ENCODE assay signal across 20 cellular contexts in the genomic region with DNA sequence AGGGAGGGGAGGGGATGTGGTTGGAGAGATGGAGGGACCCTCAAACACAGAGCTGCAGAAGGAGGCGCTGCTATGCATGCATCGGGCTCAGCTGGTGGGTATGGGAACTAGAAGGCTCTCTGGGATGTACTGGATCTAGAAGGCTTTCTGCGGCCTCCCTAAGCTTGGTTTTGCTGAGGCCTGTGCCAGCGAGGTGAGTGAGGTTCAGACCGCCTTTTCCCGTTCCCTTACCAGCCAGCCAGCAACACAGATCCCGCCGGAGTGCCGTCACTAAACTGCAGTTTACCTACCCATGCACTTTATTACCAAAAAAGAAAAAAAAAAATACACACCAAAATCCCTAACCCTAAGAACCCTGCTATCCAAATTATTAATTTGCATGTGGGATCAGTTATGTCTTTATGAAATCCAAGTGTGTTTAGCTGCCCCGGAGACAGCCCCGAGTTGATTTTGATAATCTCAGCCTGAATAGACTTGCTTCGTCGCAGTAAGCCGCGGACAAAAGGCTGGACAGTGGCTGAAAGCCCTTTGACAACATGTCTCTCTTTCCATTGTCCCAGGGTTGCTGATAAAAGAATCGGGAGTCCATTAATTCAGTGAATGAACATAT.
"Had no signal": no experiment of that assay in that cellular context is flagged by ENCODE, and none has a peak within 500 bp of the region (broad histone marks: within the 10 kb centered on the region; RNA-seq: fewer than 3 reads in every experiment).

No MANE protein-coding gene starts in this region.

- H3K36me3 ChIP-seq: lower lobe of right lung, upper lobe of right lung had no signal

- H3K4me3 ChIP-seq: lower lobe of right lung, psoas muscle, testis, upper lobe of right lung had no signal

- DNase-seq: activated CD4-positive, alpha-beta T cell treated with anti-CD3 and anti-CD28 coated beads for 48 hours; activated CD8-positive, alpha-beta T cell treated with anti-CD3 and anti-CD28 coated beads, Interleukin-2, amount 10 ng/mL, durations not matched to agents 7 days and 5 days; activated naive CD4-positive, alpha-beta T cell treated with anti-CD3 and anti-CD28 coated beads, Interleukin-2, amount 10 ng/mL, durations not matched to agents 7 days and 5 days; activated T-cell treated with anti-CD3 and anti-CD28 coated beads, Interleukin-2, amount 50 U/mL, for 24 hours; aorta; foreskin keratinocyte; glutamatergic neuron; hypothalamus; islet precursor cell; lower lobe of right lung; natural killer cell; occipital lobe; psoas muscle; stimulated activated CD4-positive, alpha-beta T cell treated with anti-CD3 and anti-CD28 coated beads, Interleukin-4, amount 100 ng/mL, for 24 hours; testis; upper lobe of right lung had no signal

- H3K4me3 Mint-ChIP-seq: activated CD8-positive, alpha-beta T cell treated with anti-CD3 and anti-CD28 coated beads, Interleukin-2, amount 10 ng/mL, durations not matched to agents 7 days and 5 days; activated naive CD4-positive, alpha-beta T cell treated with anti-CD3 and anti-CD28 coated beads, Interleukin-2, amount 10 ng/mL, durations not matched to agents 7 days and 5 days; activated T-cell treated with anti-CD3 and anti-CD28 coated beads, Interleukin-2, amount 50 U/mL, for 24 hours; dendritic cell treated with granulocyte-macrophage colony-stimulating factor and Interleukin-4, amounts not matched to agents 40 ng/mL and 50 ng/mL, for 4 days; natural killer cell; stimulated activated effector memory CD8-positive, alpha-beta T cell treated with anti-CD3 and anti-CD28 coated beads, Interleukin-12 subunit alpha, Interleukin-12 subunit beta, amount 100 ng/mL, for 72 hours; T-helper 2 cell treated with Interferon-gamma antibody and Interleukin-4, amounts not matched to agents 5 μg/mL and 100 μg/mL, for 36 hours; WTC11 had no signal

- H3K4me1 ChIP-seq: foreskin keratinocyte, lower lobe of right lung, psoas muscle, testis, upper lobe of right lung had no signal

- H3K36me3 Mint-ChIP-seq: activated naive CD4-positive, alpha-beta T cell treated with anti-CD3 and anti-CD28 coated beads, Interleukin-2, amount 10 ng/mL, durations not matched to agents 7 days and 5 days; natural killer cell; stimulated activated effector memory CD8-positive, alpha-beta T cell treated with anti-CD3 and anti-CD28 coated beads, Interleukin-12 subunit alpha, Interleukin-12 subunit beta, amount 100 ng/mL, for 72 hours; WTC11 had no signal

- H3K4me1 Mint-ChIP-seq: activated naive CD4-positive, alpha-beta T cell treated with anti-CD3 and anti-CD28 coated beads, Interleukin-2, amount 10 ng/mL, durations not matched to agents 7 days and 5 days; natural killer cell; stimulated activated effector memory CD8-positive, alpha-beta T cell treated with anti-CD3 and anti-CD28 coated beads, Interleukin-12 subunit alpha, Interleukin-12 subunit beta, amount 100 ng/mL, for 72 hours had no signal

- H3K27me3 ChIP-seq: testis had no signal

- H3K27ac Mint-ChIP-seq: activated CD8-positive, alpha-beta T cell treated with anti-CD3 and anti-CD28 coated beads, Interleukin-2, amount 10 ng/mL, durations not matched to agents 7 days and 5 days; activated naive CD4-positive, alpha-beta T cell treated with anti-CD3 and anti-CD28 coated beads, Interleukin-2, amount 10 ng/mL, durations not matched to agents 7 days and 5 days; activated T-cell treated with anti-CD3 and anti-CD28 coated beads, Interleukin-2, amount 50 U/mL, for 24 hours; dendritic cell treated with granulocyte-macrophage colony-stimulating factor and Interleukin-4, amounts not matched to agents 40 ng/mL and 50 ng/mL, for 4 days; natural killer cell; stimulated activated effector memory CD8-positive, alpha-beta T cell treated with anti-CD3 and anti-CD28 coated beads, Interleukin-12 subunit alpha, Interleukin-12 subunit beta, amount 100 ng/mL, for 72 hours; T-helper 2 cell treated with Interferon-gamma antibody and Interleukin-4, amounts not matched to agents 5 μg/mL and 100 μg/mL, for 36 hours; WTC11 had no signal

- H3K9me3 ChIP-seq: lower lobe of right lung, psoas muscle, testis, upper lobe of right lung had no signal

- H3K27ac ChIP-seq: foreskin keratinocyte, lower lobe of right lung, psoas muscle, testis, upper lobe of right lung had no signal

- H3K9me3 Mint-ChIP-seq: activated naive CD4-positive, alpha-beta T cell treated with anti-CD3 and anti-CD28 coated beads, Interleukin-2, amount 10 ng/mL, durations not matched to agents 7 days and 5 days; activated T-cell treated with anti-CD3 and anti-CD28 coated beads, Interleukin-2, amount 50 U/mL, for 24 hours; dendritic cell treated with granulocyte-macrophage colony-stimulating factor and Interleukin-4, amounts not matched to agents 40 ng/mL and 50 ng/mL, for 4 days; natural killer cell; stimulated activated effector memory CD8-positive, alpha-beta T cell treated with anti-CD3 and anti-CD28 coated beads, Interleukin-12 subunit alpha, Interleukin-12 subunit beta, amount 100 ng/mL, for 72 hours; T-helper 2 cell treated with Interferon-gamma antibody and Interleukin-4, amounts not matched to agents 5 μg/mL and 100 μg/mL, for 36 hours; WTC11 had no signal
